1 cellular context compared by ENCODE assay signal in the genomic region with DNA sequence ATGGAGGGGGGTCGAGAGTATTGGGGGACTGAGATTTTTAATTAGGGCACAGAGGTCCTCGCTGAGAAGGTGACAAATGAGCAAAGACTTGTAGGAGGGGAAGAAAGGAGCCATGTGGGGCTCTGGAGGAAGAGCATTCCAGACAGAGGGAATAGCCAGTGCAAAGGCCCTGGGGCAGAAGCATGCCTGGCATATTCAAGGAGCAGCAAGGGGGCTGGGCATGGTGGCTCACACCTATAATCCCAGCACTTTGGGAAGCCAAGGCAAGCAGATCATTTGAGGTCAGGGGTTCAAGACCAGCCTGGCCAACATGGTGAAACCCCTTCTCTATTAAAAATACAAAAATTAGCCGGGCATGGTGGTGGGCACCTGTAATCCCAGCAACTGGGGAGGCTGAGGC.
TF ChIP-seq lines count a peak whose summit lies in the region.

No MANE protein-coding gene starts in this region.

TF ChIP-seq in HepG2, 621 proteins besides CTCF, POLR2A, EP300 and RAD21:
- TF ChIP-seq ZMYM3 (CRISPR knock-in tag; IDR thresholded peaks at IDR 0.05) = 0 out of 2 replicates have a peak, but pooled peaks have one; percentile 25
